Comparison of ENCODE assay signal across 1 cellular context in genomic region chrX:1178580-1179057, GRCh38.
TF ChIP-seq lines count a peak whose summit lies in the region.

No MANE protein-coding gene starts in this region.

TF ChIP-seq in HepG2, 621 proteins besides CTCF, POLR2A, EP300 and RAD21 (continued from another document):
- no peak for TF ChIP-seq ZNF646 (CRISPR knock-in tag; IDR thresholded peaks at IDR 0.05)
- no peak for TF ChIP-seq ZBTB3 (CRISPR knock-in tag; IDR thresholded peaks at IDR 0.05; ENCODE audit: borderline replicate concordance, low read depth)
TF ChIP-seq in HepG2: peak in this region for 0.
